8 cellular contexts compared by ENCODE assay signal in the genomic region with DNA sequence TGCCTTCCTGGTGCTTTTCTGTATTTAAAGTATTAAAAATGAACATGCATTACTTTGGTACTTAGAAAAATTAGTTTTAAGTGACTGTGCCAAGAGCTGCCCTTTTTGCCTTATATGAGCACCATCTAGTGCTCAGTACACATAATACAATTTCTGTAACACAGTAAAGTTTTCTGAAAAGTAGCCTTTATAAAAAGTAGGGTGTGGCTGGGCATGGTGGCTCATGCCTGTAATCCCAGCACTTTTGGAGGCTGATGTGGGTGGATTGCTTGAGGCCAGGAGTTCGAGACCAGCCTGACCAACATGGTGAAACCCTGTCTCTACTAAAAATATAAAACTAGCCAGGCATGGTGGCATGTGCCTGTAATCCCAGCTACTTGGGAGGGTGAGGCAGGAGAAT. TPM values are rescaled to one million over a fixed set of nuclear protein-coding genes. Genes with fewer than 3 reads are reported as not detected.
A peak's percentile ranks its signal among the peaks of the same experiment; 100 is the strongest.
DNase-seq lines count a peak whose midpoint lies in the region; ATAC-seq and TF ChIP-seq lines count a peak whose summit lies in the region.
"Not testable (repeated sequence)": the region's sequence is repeated elsewhere in the genome, so short reads cannot be mapped to it uniquely, and the experiment has no call there.

No MANE protein-coding gene starts in this region.

- DNase-seq in CD1c-positive myeloid dendritic cell (ENCODE audit: extremely low spot score) (peak; percentile 52), M059J (ENCODE audit: low read depth) (peak; percentile 58), PC-3 (peak; percentile 59), amniotic stem cell (lab: John Stamatoyannopoulos, UW) (peak; percentile 26), fibroblast of lung (ENCODE audit: low read depth in 2 of 2) (peak; percentile 66 to 84)
- not testable (repeated sequence) for DNase-seq in lung (ENCODE audit: low spot score); stimulated activated naive B cell treated with anti-CD40 and anti-IgM and Interleukin-4, amounts not matched to agents 10 μg/mL and 1 μg/mL and 100 μg/mL, for 72 hours

- 83 to 85% methylated on average over 1 of the region's 1 CpG for WGBS in lung, 2 donors

- not testable (repeated sequence) for H3K9ac ChIP-seq in PC-3 (ENCODE audit: low read length); fibroblast of lung (ENCODE audit: insufficient read depth, low read length)

- H3K36me3 Mint-ChIP-seq in stimulated activated naive B cell treated with anti-CD40 and anti-IgM and Interleukin-4, amounts not matched to agents 10 μg/mL and 1 μg/mL and 100 μg/mL, for 72 hours: peaks cover 14 to 17% of the 10 kb centered on the region in 2 donors

- H3K4me3 Mint-ChIP-seq in stimulated activated naive B cell treated with anti-CD40 and anti-IgM and Interleukin-4, amounts not matched to agents 10 μg/mL and 1 μg/mL and 100 μg/mL, for 72 hours: not testable (repeated sequence)

- not testable (repeated sequence) for H3K27me3 ChIP-seq in PC-3 (ENCODE audit: low read length); fibroblast of lung (ENCODE audit: control insufficient read depth, insufficient read depth, low read length); lung (ENCODE audit: control insufficient read depth, insufficient read depth)

- intact Hi-C loops in PC-3 (cut with micrococcal nuclease): loop anchor here (2.0 to 10.0 kb wide), 4 partner anchors 143 to 741 kb away; no protein-coding TSS in a partner anchor

- H3K9me2 ChIP-seq in PC-3 (replicated peaks; ENCODE audit: low read length): not testable (repeated sequence)

- H2AFZ ChIP-seq in PC-3 (ENCODE audit: low read length); fibroblast of lung (ENCODE audit: low read length): not testable (repeated sequence)

- not testable (repeated sequence) for BruUV-seq in PC-3 (replicated peaks; lab: Mats Ljungman, UMichigan)

- H3F3A ChIP-seq in PC-3 (ENCODE audit: low read length, unreplicated experiment): not testable (repeated sequence)

- H3K27ac ChIP-seq in PC-3 (ENCODE audit: low read length); fibroblast of lung (ENCODE audit: insufficient read depth, low read length); lung (ENCODE audit: low read depth in 1 of 2, low read length in 1 of 2): not testable (repeated sequence)

- not testable (repeated sequence) for H3K36me3 ChIP-seq in PC-3 (ENCODE audit: low read depth, low read length); fibroblast of lung (ENCODE audit: control insufficient read depth, insufficient read depth, low read length); lung (ENCODE audit: control insufficient read depth in 2 of 2, insufficient read depth in 2 of 2, low read length in 2 of 2)

- H3K4me1 ChIP-seq in PC-3 (ENCODE audit: insufficient read depth, low read length); fibroblast of lung (ENCODE audit: control insufficient read depth, extremely low read depth, insufficient read depth, low read length); lung (ENCODE audit: control insufficient read depth in 2 of 2, insufficient read depth in 2 of 2, low read length in 2 of 2): not testable (repeated sequence)

- CTCF ChIA-PET in PC-3 (lab: Charles Lee): interaction anchor here (0.6 to 0.7 kb wide), 2 partner anchors 244 to 987 kb away, joined by 4 to 16 read pairs; no protein-coding TSS in a partner anchor

- POLR2A ChIA-PET in PC-3 (lab: Charles Lee; ENCODE audit: unreplicated experiment): not testable (repeated sequence)

- ATAC-seq in GM18505 (IDR thresholded peaks at IDR 0.05; ENCODE audit: unreplicated experiment) (peak; percentile 52), PC-3 (peak; percentile 71)
- ATAC-seq in lung (ENCODE audit: insufficient read depth, low FRiP score): not testable (repeated sequence)
- peak; percentile 56 to 71 for ATAC-seq in stimulated activated naive B cell treated with anti-CD40 and anti-IgM and Interleukin-4, amounts not matched to agents 10 μg/mL and 1 μg/mL and 100 μg/mL, for 72 hours (replicated peaks)

- not testable (repeated sequence) for TF ChIP-seq POLR2A in GM18505 (IDR thresholded peaks at IDR 0.05; ENCODE audit: borderline replicate concordance, extremely low read depth, insufficient read depth, insufficient read length)

- H3K4me1 Mint-ChIP-seq in stimulated activated naive B cell treated with anti-CD40 and anti-IgM and Interleukin-4, amounts not matched to agents 10 μg/mL and 1 μg/mL and 100 μg/mL, for 72 hours: peaks cover 5 to 25% of the 10 kb centered on the region in 2 donors

- H3K27me3 Mint-ChIP-seq in stimulated activated naive B cell treated with anti-CD40 and anti-IgM and Interleukin-4, amounts not matched to agents 10 μg/mL and 1 μg/mL and 100 μg/mL, for 72 hours: not testable (repeated sequence)

- H3K4me3 ChIP-seq in PC-3 (ENCODE audit: low read length); fibroblast of lung (replicated peaks in 1 of 4; ENCODE audit: control extremely low read depth in 1 of 4, insufficient read depth in 1 of 4, low read depth in 3 of 4, low read length in 4 of 4); lung: not testable (repeated sequence)

- not testable (repeated sequence) for H3K79me2 ChIP-seq in PC-3 (ENCODE audit: low read length); fibroblast of lung (ENCODE audit: control insufficient read depth, insufficient read depth, low read length)

- not testable (repeated sequence) for H3K27ac Mint-ChIP-seq in stimulated activated naive B cell treated with anti-CD40 and anti-IgM and Interleukin-4, amounts not matched to agents 10 μg/mL and 1 μg/mL and 100 μg/mL, for 72 hours

- peak; percentile 47 for TF ChIP-seq CTCF in PC-3 (conservative IDR thresholded peaks at IDR 0.05; ENCODE audit: low read depth, low read length)
- TF ChIP-seq CTCF in fibroblast of lung (conservative IDR thresholded peaks at IDR 0.05 in 1 of 2, IDR thresholded peaks at IDR 0.05 in 1 of 2; ENCODE audit: low read depth in 1 of 2, low read length in 2 of 2): peak; percentile 46 to 51
- TF ChIP-seq CTCF in lung (IDR thresholded peaks at IDR 0.05; ENCODE audit: control extremely low read depth, extremely low read depth): peak; percentile 19

- H4K20me1 ChIP-seq in PC-3 (ENCODE audit: low read length); fibroblast of lung (ENCODE audit: control insufficient read depth, extremely low read depth, insufficient read depth, low read length): not testable (repeated sequence)

- H3K9me3 Mint-ChIP-seq in stimulated activated naive B cell treated with anti-CD40 and anti-IgM and Interleukin-4, amounts not matched to agents 10 μg/mL and 1 μg/mL and 100 μg/mL, for 72 hours: not testable (repeated sequence)

- H3K4me2 ChIP-seq in PC-3 (ENCODE audit: low read length); fibroblast of lung (ENCODE audit: extremely low read depth, insufficient read depth, low read length): not testable (repeated sequence)

- H3K9me3 ChIP-seq in PC-3 (ENCODE audit: low read length); fibroblast of lung (ENCODE audit: control insufficient read depth, insufficient read depth, low read depth, low read length); lung (ENCODE audit: control insufficient read depth in 2 of 2, insufficient read depth in 1 of 2, low read length in 1 of 2): not testable (repeated sequence)

RNA-seq across cellular contexts. Expression of gene DYM, which starts 45.0 kb away (rescaled TPM):
- total RNA-seq in M059J (2014; rRNA removed; shearing (Covaris generic)): 66.5 and 84.7 TPM in 2 replicates
- total RNA-seq in PC-3 (2014; rRNA removed) (20.2 and 29.8 TPM in 2 replicates), fibroblast of lung (28.2 and 39.1 TPM in 2 replicates), lung (10 to 100 TPM; 59.4 to 94.2 TPM)
- polyA plus RNA-seq in fibroblast of lung (26.0 and 36.2 TPM in 2 replicates), lung (10 to 100 TPM; 15.6 to 17.2 TPM)
- 25.8 and 34.7 TPM in 2 replicates for polyA plus RNA-seq in fibroblast of lung (2012)
- 72.4 and 93.6 TPM in 2 replicates for polyA minus RNA-seq in fibroblast of lung (ENCODE audit: low replicate concordance)
